In genomic region chr12:121927798-121928197, GRCh38 we compare ENCODE assay signal across 1 cellular context.
TF ChIP-seq lines count a peak whose summit lies in the region.

No MANE protein-coding gene starts in this region.

TF ChIP-seq in SK-N-SH, 30 proteins besides CTCF, POLR2A, EP300 and RAD21:
- TF ChIP-seq FOXJ3 (CRISPR knock-in tag; IDR thresholded peaks at IDR 0.05), result no peak
- TF ChIP-seq NRF1 (IDR thresholded peaks at IDR 0.05; ENCODE audit: low read depth, low read length), result no peak
- TF ChIP-seq FOXM1 (IDR thresholded peaks at IDR 0.05; ENCODE audit: low read depth), result no peak
- TF ChIP-seq JUND (IDR thresholded peaks at IDR 0.05), result no peak
- TF ChIP-seq MXI1 (IDR thresholded peaks at IDR 0.05; ENCODE audit: low read depth, low read length), result no peak
- TF ChIP-seq EZH2phosphoT487 (IDR thresholded peaks at IDR 0.05; ENCODE audit: borderline replicate concordance, low read depth), result no peak
- TF ChIP-seq IRF3 (IDR thresholded peaks at IDR 0.05; ENCODE audit: low read depth, low read length), result no peak
- no peak for TF ChIP-seq TAF1 (IDR thresholded peaks at IDR 0.05; ENCODE audit: borderline replicate concordance, low read depth, low read length)
- TF ChIP-seq ZBTB33 (IDR thresholded peaks at IDR 0.05; ENCODE audit: borderline replicate concordance, low read depth), result no peak
- no peak for TF ChIP-seq PBX3 (IDR thresholded peaks at IDR 0.05)
- TF ChIP-seq NFIC (IDR thresholded peaks at IDR 0.05; ENCODE audit: borderline replicate concordance), result no peak
- TF ChIP-seq MEF2A (IDR thresholded peaks at IDR 0.05; ENCODE audit: borderline replicate concordance, low read depth), result no peak
- TF ChIP-seq TEAD4 (IDR thresholded peaks at IDR 0.05; ENCODE audit: borderline replicate concordance, insufficient read depth), result no peak
- TF ChIP-seq YY1 (IDR thresholded peaks at IDR 0.05; ENCODE audit: low read depth), result no peak
- TF ChIP-seq MAX (IDR thresholded peaks at IDR 0.05; ENCODE audit: low read depth), result no peak
- TF ChIP-seq RXRA (IDR thresholded peaks at IDR 0.05; ENCODE audit: borderline replicate concordance, low read depth), result no peak
- no peak for TF ChIP-seq CHD2 (IDR thresholded peaks at IDR 0.05; ENCODE audit: low read length, partially characterized antibody)
- TF ChIP-seq RFX5 (IDR thresholded peaks at IDR 0.05; ENCODE audit: low read length), result no peak
